Comparison of ENCODE assay signal across 1 cellular context in genomic region chr3:129892857-129893615, GRCh38.
TF ChIP-seq lines count a peak whose summit lies in the region.

No MANE protein-coding gene starts in this region.

TF ChIP-seq in GM23338, 12 proteins besides CTCF, POLR2A, EP300 and RAD21 (continued from another document):
- no peak for TF ChIP-seq ZNF462 (CRISPR knock-in tag; IDR thresholded peaks at IDR 0.05)
TF ChIP-seq in GM23338: peak in this region for 0.
